In the genomic region with DNA sequence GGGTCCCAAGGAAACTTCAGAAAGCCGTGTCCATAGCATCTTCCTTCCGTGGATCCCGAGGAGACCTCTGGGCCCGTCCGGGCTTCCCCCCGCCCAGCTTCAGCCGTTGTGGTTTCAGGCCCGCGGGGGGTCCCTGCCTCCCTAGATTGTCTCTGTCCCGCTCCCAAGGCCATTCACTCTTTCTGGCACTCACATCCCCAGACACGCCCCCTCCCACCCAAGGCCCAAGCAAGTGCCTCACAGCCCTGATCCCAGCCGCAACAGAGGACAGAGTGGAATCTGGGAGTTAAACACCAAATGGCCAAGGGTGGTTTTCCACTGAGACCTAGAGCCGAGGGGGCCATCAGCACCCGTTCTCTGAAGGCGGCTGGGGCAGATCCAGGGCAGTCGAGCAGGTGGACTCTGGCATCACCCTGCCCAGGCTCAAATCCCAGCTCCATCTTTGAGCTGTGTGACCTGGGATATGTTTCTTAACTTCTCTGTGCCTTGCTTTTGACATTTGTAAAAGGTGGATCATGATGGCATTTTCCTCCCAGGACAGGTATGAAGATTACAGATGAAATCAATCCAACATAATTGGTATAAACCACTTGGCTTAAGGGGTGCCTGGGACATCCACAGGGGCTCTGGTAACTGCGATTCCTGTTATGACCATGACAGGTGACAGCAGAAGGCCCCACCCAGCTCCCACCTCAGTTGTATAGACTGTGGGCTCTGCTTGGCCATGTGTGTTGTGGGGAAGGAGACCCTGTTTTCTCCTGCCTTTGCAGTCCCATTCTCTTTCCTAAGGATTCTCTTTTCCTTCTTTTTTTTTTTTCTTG, we compare ENCODE assay signal across 1 cellular context.
TF ChIP-seq lines count a peak whose summit lies in the region.

No MANE protein-coding gene starts in this region.

TF ChIP-seq in IMR-90, 13 proteins besides CTCF, POLR2A, EP300 and RAD21 (continued from another document):
- no peak for TF ChIP-seq BHLHE40 (IDR thresholded peaks at IDR 0.05; ENCODE audit: low read depth, low read length)
- TF ChIP-seq SMC3 (IDR thresholded peaks at IDR 0.05; ENCODE audit: low read depth, low read length) = no peak
- TF ChIP-seq, protein P1, sequence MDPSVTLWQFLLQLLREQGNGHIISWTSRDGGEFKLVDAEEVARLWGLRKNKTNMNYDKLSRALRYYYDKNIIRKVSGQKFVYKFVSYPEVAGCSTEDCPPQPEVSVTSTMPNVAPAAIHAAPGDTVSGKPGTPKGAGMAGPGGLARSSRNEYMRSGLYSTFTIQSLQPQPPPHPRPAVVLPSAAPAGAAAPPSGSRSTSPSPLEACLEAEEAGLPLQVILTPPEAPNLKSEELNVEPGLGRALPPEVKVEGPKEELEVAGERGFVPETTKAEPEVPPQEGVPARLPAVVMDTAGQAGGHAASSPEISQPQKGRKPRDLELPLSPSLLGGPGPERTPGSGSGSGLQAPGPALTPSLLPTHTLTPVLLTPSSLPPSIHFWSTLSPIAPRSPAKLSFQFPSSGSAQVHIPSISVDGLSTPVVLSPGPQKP (IDR thresholded peaks at IDR 0.05; ENCODE audit: borderline replicate concordance, low read depth, low read length) = no peak
- TF ChIP-seq RFX5 (IDR thresholded peaks at IDR 0.05; ENCODE audit: low read depth, low read length) = no peak
- TF ChIP-seq RCOR1 (IDR thresholded peaks at IDR 0.05; ENCODE audit: insufficient replicate concordance, low read length) = no peak
- no peak for TF ChIP-seq NFE2L2 (IDR thresholded peaks at IDR 0.05; ENCODE audit: low read depth, low read length)
- no peak for TF ChIP-seq CEBPB (IDR thresholded peaks at IDR 0.05; ENCODE audit: low read depth, low read length)
- TF ChIP-seq MAFK (IDR thresholded peaks at IDR 0.05; ENCODE audit: low read depth, low read length) = no peak
